Comparison of ENCODE assay signal across 30 cellular contexts in genomic region chr10:74556072-74556705, GRCh38.
"Had no signal": no experiment of that assay in that cellular context is flagged by ENCODE, and none has a peak within 500 bp of the region (broad histone marks: within the 10 kb centered on the region; RNA-seq: fewer than 3 reads in every experiment).

No MANE protein-coding gene starts in this region.

- H3K4me1 ChIP-seq: left ventricle myocardium inferior, neural progenitor cell, right atrium auricular region, right lobe of liver, testis, thyroid gland, transverse colon, upper lobe of left lung, vagina had no signal

- H3K27ac Mint-ChIP-seq: immature natural killer cell; naive thymus-derived CD8-positive, alpha-beta T cell; nephron; neural progenitor cell; progenitor cell of endocrine pancreas; stimulated activated memory B cell treated with anti-CD40 and anti-IgM and Interleukin-4, amounts not matched to agents 10 μg/mL and 1 μg/mL and 100 μg/mL, for 72 hours; stimulated activated naive CD8-positive, alpha-beta T cell treated with anti-CD3 and anti-CD28 coated beads, Interleukin-15, amount 100 ng/mL, for 72 hours had no signal

- H3K27me3 ChIP-seq: neural progenitor cell, neutrophil, ovary, right atrium auricular region, right lobe of liver, testis, thyroid gland, transverse colon, upper lobe of left lung, vagina had no signal

- H3K27me3 Mint-ChIP-seq: naive thymus-derived CD8-positive, alpha-beta T cell; progenitor cell of endocrine pancreas; stimulated activated memory B cell treated with anti-CD40 and anti-IgM and Interleukin-4, amounts not matched to agents 10 μg/mL and 1 μg/mL and 100 μg/mL, for 72 hours; stimulated activated naive CD8-positive, alpha-beta T cell treated with anti-CD3 and anti-CD28 coated beads, Interleukin-15, amount 100 ng/mL, for 72 hours had no signal

- H3K9me3 Mint-ChIP-seq: immature natural killer cell; neural progenitor cell; stimulated activated memory B cell treated with anti-CD40 and anti-IgM and Interleukin-4, amounts not matched to agents 10 μg/mL and 1 μg/mL and 100 μg/mL, for 72 hours had no signal

- H3K9me3 ChIP-seq: left ventricle myocardium inferior, neutrophil, ovary, right atrium auricular region, right lobe of liver, testis, thyroid gland, transverse colon, upper lobe of left lung, vagina had no signal

- H3K4me3 Mint-ChIP-seq: immature natural killer cell; naive thymus-derived CD8-positive, alpha-beta T cell; nephron; neural progenitor cell; stimulated activated memory B cell treated with anti-CD40 and anti-IgM and Interleukin-4, amounts not matched to agents 10 μg/mL and 1 μg/mL and 100 μg/mL, for 72 hours; stimulated activated naive CD8-positive, alpha-beta T cell treated with anti-CD3 and anti-CD28 coated beads, Interleukin-15, amount 100 ng/mL, for 72 hours had no signal

- H3K4me3 ChIP-seq: left ventricle myocardium inferior, lung, neural progenitor cell, ovary, right atrium auricular region, right lobe of liver, smooth muscle cell, testis, thyroid gland, transverse colon, upper lobe of left lung, vagina had no signal

- H2AFZ ChIP-seq: neural progenitor cell had no signal

- H3K4me1 Mint-ChIP-seq: immature natural killer cell; nephron; neural progenitor cell; stimulated activated memory B cell treated with anti-CD40 and anti-IgM and Interleukin-4, amounts not matched to agents 10 μg/mL and 1 μg/mL and 100 μg/mL, for 72 hours had no signal

- DNase-seq: hypothalamus; immature natural killer cell; islet precursor cell; left ventricle myocardium inferior; mesendoderm; midbrain; naive thymus-derived CD8-positive, alpha-beta T cell; occipital lobe; ovary; right lobe of liver; stimulated activated CD4-positive, alpha-beta T cell treated with anti-CD3 and anti-CD28 coated beads, Interleukin-1b, Interleukin-23, amount 100 ng/mL, for 48 hours; stimulated activated CD4-positive, alpha-beta T cell treated with anti-CD3 and anti-CD28 coated beads, Interleukin-2, amount 100 ng/mL, for 48 hours; stimulated activated CD4-positive, alpha-beta T cell treated with anti-CD3 and anti-CD28 coated beads, Interleukin-4, amount 100 ng/mL, for 4 hours; stimulated activated CD8-positive, alpha-beta memory T cell treated with anti-CD3 and anti-CD28 coated beads, Interleukin-4, amount 100 ng/mL, for 48 hours; stimulated activated naive CD4-positive, alpha-beta T cell treated with Interleukin-2 at 50 U/mL for 16 hours; stimulated activated naive CD8-positive, alpha-beta T cell treated with anti-CD3 and anti-CD28 coated beads, Interleukin-15, amount 100 ng/mL, for 72 hours; substantia nigra; testis; thyroid gland; transverse colon; upper lobe of left lung had no signal

- H3K36me3 ChIP-seq: left ventricle myocardium inferior, neural progenitor cell, ovary, right atrium auricular region, thyroid gland, transverse colon, upper lobe of left lung, vagina had no signal

- H3K27ac ChIP-seq: left ventricle myocardium inferior, neural progenitor cell, neutrophil, ovary, right atrium auricular region, right lobe of liver, testis, thyroid gland, transverse colon, upper lobe of left lung, vagina had no signal

- ATAC-seq: naive thymus-derived CD8-positive, alpha-beta T cell; right lobe of liver; stimulated activated memory B cell treated with anti-CD40 and anti-IgM and Interleukin-4, amounts not matched to agents 10 μg/mL and 1 μg/mL and 100 μg/mL, for 72 hours; stimulated activated naive CD8-positive, alpha-beta T cell treated with anti-CD3 and anti-CD28 coated beads, Interleukin-15, amount 100 ng/mL, for 72 hours had no signal

- H3K4me2 ChIP-seq: neural progenitor cell, smooth muscle cell had no signal
